Comparison of ENCODE assay signal across 2 cellular contexts in the genomic region with DNA sequence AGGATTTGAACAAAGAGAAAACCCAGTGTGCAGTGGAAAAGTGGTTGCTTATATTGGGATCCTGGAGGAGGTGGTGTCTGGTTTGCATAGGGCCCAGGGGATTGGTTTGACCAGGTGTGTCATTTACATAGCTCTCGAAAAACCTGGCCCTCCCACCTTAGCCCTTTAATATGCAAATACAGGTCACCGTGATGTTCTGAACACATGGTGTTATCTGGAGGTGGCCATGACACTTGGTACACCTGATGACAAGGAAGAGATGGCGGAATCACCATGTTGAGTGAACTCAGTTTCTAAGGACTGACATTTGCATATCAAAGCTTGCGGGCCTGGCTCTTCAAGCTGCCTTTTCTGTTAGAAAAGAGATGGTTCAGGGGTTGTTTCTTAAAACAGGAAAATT.
TF ChIP-seq lines count a peak whose summit lies in the region.

No MANE protein-coding gene starts in this region.

TF ChIP-seq in GM23338, 12 proteins besides CTCF, POLR2A, EP300 and RAD21 (continues in another document):
- TF ChIP-seq ZNF114 (CRISPR knock-in tag; IDR thresholded peaks at IDR 0.05) (no peak), EZH2phosphoT487 (IDR thresholded peaks at IDR 0.05; ENCODE audit: unreplicated experiment) (no peak), STAT1 (IDR thresholded peaks at IDR 0.05; ENCODE audit: unreplicated experiment) (no peak), JUNB (IDR thresholded peaks at IDR 0.05; ENCODE audit: unreplicated experiment) (no peak), EZH2 (IDR thresholded peaks at IDR 0.05; ENCODE audit: low read depth, unreplicated experiment) (no peak), NANOG (IDR thresholded peaks at IDR 0.05; ENCODE audit: borderline replicate concordance) (no peak), CREB1 (CRISPR knock-in tag; IDR thresholded peaks at IDR 0.05; ENCODE audit: low read depth) (no peak), ZNF331 (CRISPR knock-in tag; IDR thresholded peaks at IDR 0.05; ENCODE audit: low read depth) (no peak), POLR2AphosphoS5 (IDR thresholded peaks at IDR 0.05; ENCODE audit: low read depth) (no peak)
- TF ChIP-seq, protein P1, sequence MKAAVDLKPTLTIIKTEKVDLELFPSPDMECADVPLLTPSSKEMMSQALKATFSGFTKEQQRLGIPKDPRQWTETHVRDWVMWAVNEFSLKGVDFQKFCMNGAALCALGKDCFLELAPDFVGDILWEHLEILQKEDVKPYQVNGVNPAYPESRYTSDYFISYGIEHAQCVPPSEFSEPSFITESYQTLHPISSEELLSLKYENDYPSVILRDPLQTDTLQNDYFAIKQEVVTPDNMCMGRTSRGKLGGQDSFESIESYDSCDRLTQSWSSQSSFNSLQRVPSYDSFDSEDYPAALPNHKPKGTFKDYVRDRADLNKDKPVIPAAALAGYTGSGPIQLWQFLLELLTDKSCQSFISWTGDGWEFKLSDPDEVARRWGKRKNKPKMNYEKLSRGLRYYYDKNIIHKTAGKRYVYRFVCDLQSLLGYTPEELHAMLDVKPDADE (IDR thresholded peaks at IDR 0.05) = no peak
- TF ChIP-seq, protein P2, sequence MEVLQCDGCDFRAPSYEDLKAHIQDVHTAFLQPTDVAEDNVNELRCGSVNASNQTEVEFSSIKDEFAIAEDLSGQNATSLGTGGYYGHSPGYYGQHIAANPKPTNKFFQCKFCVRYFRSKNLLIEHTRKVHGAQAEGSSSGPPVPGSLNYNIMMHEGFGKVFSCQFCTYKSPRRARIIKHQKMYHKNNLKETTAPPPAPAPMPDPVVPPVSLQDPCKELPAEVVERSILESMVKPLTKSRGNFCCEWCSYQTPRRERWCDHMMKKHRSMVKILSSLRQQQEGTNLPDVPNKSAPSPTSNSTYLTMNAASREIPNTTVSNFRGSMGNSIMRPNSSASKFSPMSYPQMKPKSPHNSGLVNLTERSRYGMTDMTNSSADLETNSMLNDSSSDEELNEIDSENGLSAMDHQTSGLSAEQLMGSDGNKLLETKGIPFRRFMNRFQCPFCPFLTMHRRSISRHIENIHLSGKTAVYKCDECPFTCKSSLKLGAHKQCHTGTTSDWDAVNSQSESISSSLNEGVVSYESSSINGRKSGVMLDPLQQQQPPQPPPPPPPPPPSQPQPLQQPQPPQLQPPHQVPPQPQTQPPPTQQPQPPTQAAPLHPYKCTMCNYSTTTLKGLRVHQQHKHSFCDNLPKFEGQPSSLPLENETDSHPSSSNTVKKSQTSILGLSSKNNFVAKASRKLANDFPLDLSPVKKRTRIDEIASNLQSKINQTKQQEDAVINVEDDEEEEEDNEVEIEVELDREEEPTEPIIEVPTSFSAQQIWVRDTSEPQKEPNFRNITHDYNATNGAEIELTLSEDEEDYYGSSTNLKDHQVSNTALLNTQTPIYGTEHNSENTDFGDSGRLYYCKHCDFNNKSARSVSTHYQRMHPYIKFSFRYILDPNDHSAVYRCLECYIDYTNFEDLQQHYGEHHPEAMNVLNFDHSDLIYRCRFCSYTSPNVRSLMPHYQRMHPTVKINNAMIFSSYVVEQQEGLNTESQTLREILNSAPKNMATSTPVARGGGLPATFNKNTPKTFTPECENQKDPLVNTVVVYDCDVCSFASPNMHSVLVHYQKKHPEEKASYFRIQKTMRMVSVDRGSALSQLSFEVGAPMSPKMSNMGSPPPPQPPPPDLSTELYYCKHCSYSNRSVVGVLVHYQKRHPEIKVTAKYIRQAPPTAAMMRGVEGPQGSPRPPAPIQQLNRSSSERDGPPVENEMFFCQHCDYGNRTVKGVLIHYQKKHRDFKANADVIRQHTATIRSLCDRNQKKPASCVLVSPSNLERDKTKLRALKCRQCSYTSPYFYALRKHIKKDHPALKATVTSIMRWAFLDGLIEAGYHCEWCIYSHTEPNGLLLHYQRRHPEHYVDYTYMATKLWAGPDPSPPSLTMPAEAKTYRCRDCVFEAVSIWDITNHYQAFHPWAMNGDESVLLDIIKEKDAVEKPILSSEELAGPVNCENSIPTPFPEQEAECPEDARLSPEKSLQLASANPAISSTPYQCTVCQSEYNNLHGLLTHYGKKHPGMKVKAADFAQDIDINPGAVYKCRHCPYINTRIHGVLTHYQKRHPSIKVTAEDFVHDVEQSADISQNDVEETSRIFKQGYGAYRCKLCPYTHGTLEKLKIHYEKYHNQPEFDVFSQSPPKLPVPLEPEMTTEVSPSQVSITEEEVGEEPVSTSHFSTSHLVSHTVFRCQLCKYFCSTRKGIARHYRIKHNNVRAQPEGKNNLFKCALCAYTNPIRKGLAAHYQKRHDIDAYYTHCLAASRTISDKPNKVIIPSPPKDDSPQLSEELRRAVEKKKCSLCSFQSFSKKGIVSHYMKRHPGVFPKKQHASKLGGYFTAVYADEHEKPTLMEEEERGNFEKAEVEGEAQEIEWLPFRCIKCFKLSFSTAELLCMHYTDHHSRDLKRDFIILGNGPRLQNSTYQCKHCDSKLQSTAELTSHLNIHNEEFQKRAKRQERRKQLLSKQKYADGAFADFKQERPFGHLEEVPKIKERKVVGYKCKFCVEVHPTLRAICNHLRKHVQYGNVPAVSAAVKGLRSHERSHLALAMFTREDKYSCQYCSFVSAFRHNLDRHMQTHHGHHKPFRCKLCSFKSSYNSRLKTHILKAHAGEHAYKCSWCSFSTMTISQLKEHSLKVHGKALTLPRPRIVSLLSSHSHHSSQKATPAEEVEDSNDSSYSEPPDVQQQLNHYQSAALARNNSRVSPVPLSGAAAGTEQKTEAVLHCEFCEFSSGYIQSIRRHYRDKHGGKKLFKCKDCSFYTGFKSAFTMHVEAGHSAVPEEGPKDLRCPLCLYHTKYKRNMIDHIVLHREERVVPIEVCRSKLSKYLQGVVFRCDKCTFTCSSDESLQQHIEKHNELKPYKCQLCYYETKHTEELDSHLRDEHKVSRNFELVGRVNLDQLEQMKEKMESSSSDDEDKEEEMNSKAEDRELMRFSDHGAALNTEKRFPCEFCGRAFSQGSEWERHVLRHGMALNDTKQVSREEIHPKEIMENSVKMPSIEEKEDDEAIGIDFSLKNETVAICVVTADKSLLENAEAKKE (CRISPR knock-in tag; IDR thresholded peaks at IDR 0.05) = no peak

TF ChIP-seq in H1, 55 proteins besides CTCF, POLR2A, EP300 and RAD21:
- TF ChIP-seq YY1 (IDR thresholded peaks at IDR 0.05; ENCODE audit: low read depth, low read length) (0 out of 2 replicates have a peak, but pooled peaks have one; percentile 57), RBBP5 (IDR thresholded peaks at IDR 0.05; ENCODE audit: borderline replicate concordance, low read depth, low read length) (no peak), SP2 (IDR thresholded peaks at IDR 0.05; ENCODE audit: low read length) (no peak)
- TF ChIP-seq, protein P3, sequence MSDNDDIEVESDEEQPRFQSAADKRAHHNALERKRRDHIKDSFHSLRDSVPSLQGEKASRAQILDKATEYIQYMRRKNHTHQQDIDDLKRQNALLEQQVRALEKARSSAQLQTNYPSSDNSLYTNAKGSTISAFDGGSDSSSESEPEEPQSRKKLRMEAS (IDR thresholded peaks at IDR 0.05) = peak; percentile 59
- TF ChIP-seq, protein P4, sequence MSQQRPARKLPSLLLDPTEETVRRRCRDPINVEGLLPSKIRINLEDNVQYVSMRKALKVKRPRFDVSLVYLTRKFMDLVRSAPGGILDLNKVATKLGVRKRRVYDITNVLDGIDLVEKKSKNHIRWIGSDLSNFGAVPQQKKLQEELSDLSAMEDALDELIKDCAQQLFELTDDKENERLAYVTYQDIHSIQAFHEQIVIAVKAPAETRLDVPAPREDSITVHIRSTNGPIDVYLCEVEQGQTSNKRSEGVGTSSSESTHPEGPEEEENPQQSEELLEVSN (IDR thresholded peaks at IDR 0.05) = no peak
